In genomic region chr17:47739150-47739549, GRCh38 we compare ENCODE assay signal across 1 cellular context.
A peak's percentile ranks its signal among the peaks of the same experiment; 100 is the strongest.
TF ChIP-seq lines count a peak whose summit lies in the region.

No MANE protein-coding gene starts in this region.

TF ChIP-seq in GM12878, 131 proteins besides CTCF, POLR2A, EP300 and RAD21:
- TF ChIP-seq MEF2B (IDR thresholded peaks at IDR 0.05; ENCODE audit: partially characterized antibody, poor library complexity, severe bottlenecking) (no peak), MEF2A (IDR thresholded peaks at IDR 0.05; ENCODE audit: insufficient read depth, low read depth, low read length) (0 out of 2 replicates have a peak, but pooled peaks have one; percentile 23), EED (IDR thresholded peaks at IDR 0.05; ENCODE audit: low read depth) (no peak)
